In genomic region chr6:3835055-3835731, GRCh38 we compare ENCODE assay signal across 1 cellular context.
A peak's percentile ranks its signal among the peaks of the same experiment; 100 is the strongest.
TF ChIP-seq lines count a peak whose summit lies in the region.

No MANE protein-coding gene starts in this region.

TF ChIP-seq in HepG2, 621 proteins besides CTCF, POLR2A, EP300 and RAD21 (continued from another document and continues in another):
- peak; percentile 87; the same call in 1 of the 2 replicates for TF ChIP-seq FOXC1 (CRISPR knock-in tag; IDR thresholded peaks at IDR 0.05; ENCODE audit: borderline replicate concordance)
- TF ChIP-seq ZSCAN25 (CRISPR knock-in tag; IDR thresholded peaks at IDR 0.05), result peak; percentile 80; the same call in 1 of the 2 replicates
- no peak for TF ChIP-seq ZBTB49 (CRISPR knock-in tag; IDR thresholded peaks at IDR 0.05; ENCODE audit: borderline replicate concordance)
- TF ChIP-seq MIER3 (CRISPR knock-in tag; IDR thresholded peaks at IDR 0.05; ENCODE audit: borderline replicate concordance), result peak; percentile 87
- no peak for TF ChIP-seq ZNF432 (CRISPR knock-in tag; IDR thresholded peaks at IDR 0.05; ENCODE audit: borderline replicate concordance)
- peak; percentile 49; the same call in 1 of the 2 replicates for TF ChIP-seq ZNF816 (CRISPR knock-in tag; IDR thresholded peaks at IDR 0.05; ENCODE audit: borderline replicate concordance)
- peak; percentile 98 for TF ChIP-seq CEBPG (CRISPR knock-in tag; IDR thresholded peaks at IDR 0.05)
- TF ChIP-seq ZNF24 (IDR thresholded peaks at IDR 0.05), result no peak
- no peak for TF ChIP-seq HDAC6 (IDR thresholded peaks at IDR 0.05; ENCODE audit: low read depth, low read length)
- no peak for TF ChIP-seq NFKB2 (CRISPR knock-in tag; IDR thresholded peaks at IDR 0.05; ENCODE audit: borderline replicate concordance)
- TF ChIP-seq MAFK (conservative IDR thresholded peaks at IDR 0.05 in 1 of 2, IDR thresholded peaks at IDR 0.05 in 1 of 2; ENCODE audit: low read length in 2 of 2), result peak; percentile 96 to 99
- TF ChIP-seq ZNF331 (CRISPR knock-in tag; IDR thresholded peaks at IDR 0.05), result peak; percentile 90
- no peak for TF ChIP-seq TSC22D2 (CRISPR knock-in tag; IDR thresholded peaks at IDR 0.05; ENCODE audit: borderline replicate concordance)
- TF ChIP-seq NFE2 (CRISPR knock-in tag; IDR thresholded peaks at IDR 0.05), result no peak
- no peak for TF ChIP-seq ZBTB1 (CRISPR knock-in tag; IDR thresholded peaks at IDR 0.05; ENCODE audit: borderline replicate concordance)
- no peak for TF ChIP-seq CENPT (CRISPR knock-in tag; IDR thresholded peaks at IDR 0.05; ENCODE audit: low read depth)
- TF ChIP-seq ZNF138 (CRISPR knock-in tag; IDR thresholded peaks at IDR 0.05; ENCODE audit: low read depth), result no peak
- no peak for TF ChIP-seq ZNF10 (CRISPR knock-in tag; IDR thresholded peaks at IDR 0.05; ENCODE audit: borderline replicate concordance, low read depth)
- TF ChIP-seq DNMT3B (CRISPR knock-in tag; conservative IDR thresholded peaks at IDR 0.05), result 0 out of 2 replicates have a peak, but pooled peaks have one; percentile 20
- no peak for TF ChIP-seq ZHX1 (CRISPR knock-in tag; IDR thresholded peaks at IDR 0.05; ENCODE audit: low read depth)
- no peak for TF ChIP-seq ZNF577 (CRISPR knock-in tag; IDR thresholded peaks at IDR 0.05; ENCODE audit: borderline replicate concordance, low read depth)
- peak; percentile 69 for TF ChIP-seq ATF1 (CRISPR knock-in tag; IDR thresholded peaks at IDR 0.05)
- no peak for TF ChIP-seq ZUFSP (CRISPR knock-in tag; IDR thresholded peaks at IDR 0.05; ENCODE audit: borderline replicate concordance)
- TF ChIP-seq ZNF451 (CRISPR knock-in tag; IDR thresholded peaks at IDR 0.05), result no peak
- TF ChIP-seq RORA (CRISPR knock-in tag; IDR thresholded peaks at IDR 0.05), result no peak
- no peak for TF ChIP-seq ZNF260 (CRISPR knock-in tag; IDR thresholded peaks at IDR 0.05; ENCODE audit: borderline replicate concordance, low read depth)
- peak; percentile 96 for TF ChIP-seq IKZF5 (CRISPR knock-in tag; IDR thresholded peaks at IDR 0.05)
- peak in 1 of 2 experiments; percentile 26; a peak in 2 of 4 replicates for TF ChIP-seq REST (IDR thresholded peaks at IDR 0.05; ENCODE audit: borderline replicate concordance in 1 of 2, low read depth in 1 of 2, low read length in 2 of 2)
- TF ChIP-seq ZNF672 (CRISPR knock-in tag; IDR thresholded peaks at IDR 0.05), result no peak
- peak; percentile 88; the same call in 1 of the 2 replicates for TF ChIP-seq SIX1 (CRISPR knock-in tag; IDR thresholded peaks at IDR 0.05; ENCODE audit: borderline replicate concordance)
- no peak for TF ChIP-seq ESRRA (CRISPR knock-in tag; IDR thresholded peaks at IDR 0.05; ENCODE audit: low read depth)
- no peak for TF ChIP-seq ZNF33B (CRISPR knock-in tag; IDR thresholded peaks at IDR 0.05)
- peak; percentile 73; the same call in 1 of the 2 replicates for TF ChIP-seq NR2F2 (IDR thresholded peaks at IDR 0.05; ENCODE audit: borderline replicate concordance, low read depth)
- 0 out of 2 replicates have a peak, but pooled peaks have one; percentile 31 for TF ChIP-seq ZNF850 (CRISPR knock-in tag; conservative IDR thresholded peaks at IDR 0.05)
- no peak for TF ChIP-seq ZNF282 (IDR thresholded peaks at IDR 0.05; ENCODE audit: partially characterized antibody)
- TF ChIP-seq ZNF3 (CRISPR knock-in tag; IDR thresholded peaks at IDR 0.05), result no peak
- peak; percentile 79 for TF ChIP-seq ATF7 (IDR thresholded peaks at IDR 0.05)
- peak; percentile 93 for TF ChIP-seq ATF7 (CRISPR knock-in tag; IDR thresholded peaks at IDR 0.05)
- no peak for TF ChIP-seq KLF9 (CRISPR knock-in tag; IDR thresholded peaks at IDR 0.05; ENCODE audit: low read depth)
- TF ChIP-seq ZNF441 (CRISPR knock-in tag; IDR thresholded peaks at IDR 0.05; ENCODE audit: borderline replicate concordance), result peak; percentile 51; the same call in 1 of the 2 replicates
- no peak for TF ChIP-seq GMEB2 (CRISPR knock-in tag; IDR thresholded peaks at IDR 0.05; ENCODE audit: low read depth)
- TF ChIP-seq HDAC2 (CRISPR knock-in tag; IDR thresholded peaks at IDR 0.05), result peak; percentile 88
- no peak for TF ChIP-seq ZNF639 (CRISPR knock-in tag; conservative IDR thresholded peaks at IDR 0.05)
- TF ChIP-seq SP4 (CRISPR knock-in tag; IDR thresholded peaks at IDR 0.05), result peak; percentile 60; the same call in 1 of the 2 replicates
- TF ChIP-seq SMAD1 (CRISPR knock-in tag; IDR thresholded peaks at IDR 0.05; ENCODE audit: borderline replicate concordance, low read depth), result no peak
- TF ChIP-seq PLRG1 (conservative IDR thresholded peaks at IDR 0.05), result no peak
- TF ChIP-seq NCOA1 (CRISPR knock-in tag; IDR thresholded peaks at IDR 0.05), result no peak
- TF ChIP-seq MIXL1 (CRISPR knock-in tag; IDR thresholded peaks at IDR 0.05), result peak; percentile 96
- peak; percentile 93 for TF ChIP-seq HOMEZ (CRISPR knock-in tag; IDR thresholded peaks at IDR 0.05; ENCODE audit: low read depth)
- no peak for TF ChIP-seq DDIT3 (CRISPR knock-in tag; IDR thresholded peaks at IDR 0.05)
- TF ChIP-seq MTA3 (CRISPR knock-in tag; IDR thresholded peaks at IDR 0.05), result no peak
